Comparison of ENCODE assay signal across 16 cellular contexts in genomic region chr5:133520062-133520461, GRCh38.
DNase-seq lines count a peak whose midpoint lies in the region; ATAC-seq and TF ChIP-seq lines count a peak whose summit lies in the region.
"Had no signal": no experiment of that assay in that cellular context is flagged by ENCODE, and none has a peak within 500 bp of the region (broad histone marks: within the 10 kb centered on the region; RNA-seq: fewer than 3 reads in every experiment).

No MANE protein-coding gene starts in this region.

- no peak overlapping the region for H3K4me3 Mint-ChIP-seq in stimulated activated naive B cell treated with anti-CD40 and anti-IgM and Interleukin-4, amounts not matched to agents 10 μg/mL and 1 μg/mL and 100 μg/mL, for 72 hours
- H3K4me3 Mint-ChIP-seq: CD4-positive, alpha-beta memory T cell; HFFc6 had no signal

- no peaks in the 10 kb centered on the region for H3K36me3 Mint-ChIP-seq in stimulated activated naive B cell treated with anti-CD40 and anti-IgM and Interleukin-4, amounts not matched to agents 10 μg/mL and 1 μg/mL and 100 μg/mL, for 72 hours
- H3K36me3 Mint-ChIP-seq: CD4-positive, alpha-beta memory T cell had no signal

- ATAC-seq in lower lobe of right lung = peak; percentile 35 to 56
- ATAC-seq in stimulated activated naive B cell treated with anti-CD40 and anti-IgM and Interleukin-4, amounts not matched to agents 10 μg/mL and 1 μg/mL and 100 μg/mL, for 72 hours (replicated peaks) = peak; percentile 44 to 47
- no peak for ATAC-seq in HG03175 (IDR thresholded peaks at IDR 0.05; ENCODE audit: unreplicated experiment)
- ATAC-seq in right cardiac atrium = no peak

- H3K27me3 ChIP-seq in lower lobe of right lung (ENCODE audit: low read depth) (no peaks in the 10 kb centered on the region), right cardiac atrium (ENCODE audit: control insufficient read depth, insufficient read depth) (no peaks in the 10 kb centered on the region)
- H3K27me3 ChIP-seq: BE2C had no signal

- intact Hi-C loops in lower lobe of right lung (cut with DNase I) (no loop called here), right cardiac atrium (cut with DNase I) (no loop called here)

- DNase-seq in NOMO-1 treated with dmso at 0.1 percent for 144 hours (lab: John Stamatoyannopoulos, UW; ENCODE audit: unreplicated experiment) (peak; percentile 11), ecto neural progenitor cell (ENCODE audit: low spot score) (peak; percentile 12), lower lobe of right lung (no peak), foreskin melanocyte (no peak), DMS 273 treated with DMSO at 0.1 percent for 48 hours (lab: John Stamatoyannopoulos, UW) (no peak), right cardiac atrium (no peak)
- no peak for DNase-seq in stimulated activated naive B cell treated with anti-CD40 and anti-IgM and Interleukin-4, amounts not matched to agents 10 μg/mL and 1 μg/mL and 100 μg/mL, for 72 hours
- DNase-seq: BE2C; CD4-positive, alpha-beta memory T cell; GF-D8; HCEC 1CT; HFFc6 had no signal

- H3K4me3 ChIP-seq in lower lobe of right lung (no peak overlapping the region), right cardiac atrium (ENCODE audit: low read length) (no peak overlapping the region)
- H3K4me3 ChIP-seq: A549 had no signal

- 52% methylated on average over 4 of the region's 4 CpGs for WGBS in right cardiac atrium

- H3K36me3 ChIP-seq in lower lobe of right lung = no peaks in the 10 kb centered on the region
- H3K36me3 ChIP-seq: BE2C had no signal

- H3K9me3 Mint-ChIP-seq in stimulated activated naive B cell treated with anti-CD40 and anti-IgM and Interleukin-4, amounts not matched to agents 10 μg/mL and 1 μg/mL and 100 μg/mL, for 72 hours = no peaks in the 10 kb centered on the region
- H3K9me3 Mint-ChIP-seq: HFFc6 had no signal

- H3K4me1 Mint-ChIP-seq in stimulated activated naive B cell treated with anti-CD40 and anti-IgM and Interleukin-4, amounts not matched to agents 10 μg/mL and 1 μg/mL and 100 μg/mL, for 72 hours = peaks cover 0 to 10% of the 10 kb centered on the region in 2 donors
- H3K4me1 Mint-ChIP-seq: CD4-positive, alpha-beta memory T cell had no signal

- H3K27ac Mint-ChIP-seq in stimulated activated naive B cell treated with anti-CD40 and anti-IgM and Interleukin-4, amounts not matched to agents 10 μg/mL and 1 μg/mL and 100 μg/mL, for 72 hours = no peak overlapping the region
- H3K27ac Mint-ChIP-seq: CD4-positive, alpha-beta memory T cell; HFFc6 had no signal

- H3K27ac ChIP-seq in lower lobe of right lung (no peak overlapping the region), right cardiac atrium (ENCODE audit: low read length) (no peak overlapping the region)
- H3K27ac ChIP-seq: A549, C4-2B, HL-60 had no signal

- H3K27me3 Mint-ChIP-seq in stimulated activated naive B cell treated with anti-CD40 and anti-IgM and Interleukin-4, amounts not matched to agents 10 μg/mL and 1 μg/mL and 100 μg/mL, for 72 hours = peaks cover 26 to 27% of the 10 kb centered on the region in 2 donors

- H3K4me1 ChIP-seq in lower lobe of right lung (no peaks in the 10 kb centered on the region), right cardiac atrium (ENCODE audit: control insufficient read depth, insufficient read depth, low read length) (no peaks in the 10 kb centered on the region)
- H3K4me1 ChIP-seq: A549, BE2C had no signal

- no peaks in the 10 kb centered on the region for H3K9me3 ChIP-seq in lower lobe of right lung
- H3K9me3 ChIP-seq in right cardiac atrium (ENCODE audit: control insufficient read depth, low read length) = no peaks in the 10 kb centered on the region
- H3K9me3 ChIP-seq: A549, BE2C had no signal

- no peak for TF ChIP-seq CTCF in lower lobe of right lung (IDR thresholded peaks at IDR 0.05)

Comparison
In these comparisons a context has a peak if more than half of its experiments do, and no peak if none do; other contexts are left out.
1. DNase-seq: peak in NOMO-1 treated with dmso at 0.1 percent for 144 hours (single experiment) and ecto neural progenitor cell (single experiment); none in lower lobe of right lung (single experiment), stimulated activated naive B cell treated with anti-CD40 and anti-IgM and Interleukin-4, amounts not matched to agents 10 μg/mL and 1 μg/mL and 100 μg/mL, for 72 hours (single experiment), foreskin melanocyte (single experiment), DMS 273 treated with DMSO at 0.1 percent for 48 hours (single experiment) and right cardiac atrium (0 of 3).
2. ATAC-seq: peak in lower lobe of right lung (2 of 2) and stimulated activated naive B cell treated with anti-CD40 and anti-IgM and Interleukin-4, amounts not matched to agents 10 μg/mL and 1 μg/mL and 100 μg/mL, for 72 hours (2 of 2); none in HG03175 (single experiment) and right cardiac atrium (0 of 2).